In the genomic region with DNA sequence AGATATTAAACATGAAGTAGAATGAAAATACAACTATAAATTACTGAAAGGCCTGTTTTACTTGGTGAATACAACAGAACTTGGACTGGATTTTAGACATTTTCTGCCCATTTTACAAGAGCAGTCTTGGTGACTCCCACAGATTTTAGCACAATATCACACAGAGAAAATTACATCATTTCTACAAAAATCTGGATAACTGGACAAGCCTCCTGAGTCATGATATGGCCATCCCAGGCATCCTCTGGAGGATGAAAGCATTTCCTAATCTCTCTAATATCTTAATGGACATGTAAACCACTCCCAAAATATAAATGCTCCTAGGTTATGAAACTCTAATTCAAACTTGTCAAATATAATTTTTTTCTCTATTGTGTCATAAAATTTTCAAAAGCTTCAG, we compare ENCODE assay signal across 19 cellular contexts.
DNase-seq lines count a peak whose midpoint lies in the region; ATAC-seq and TF ChIP-seq lines count a peak whose summit lies in the region.
"Had no signal": no experiment of that assay in that cellular context is flagged by ENCODE, and none has a peak within 500 bp of the region (broad histone marks: within the 10 kb centered on the region; RNA-seq: fewer than 3 reads in every experiment).

No MANE protein-coding gene starts in this region.

- H3K36me3 ChIP-seq in PC-3 (ENCODE audit: low read depth, low read length) (no peaks in the 10 kb centered on the region), esophagus muscularis mucosa (no peaks in the 10 kb centered on the region), left lung (no peaks in the 10 kb centered on the region)

- H3K27ac ChIP-seq in PC-3 (ENCODE audit: low read length) (no peak overlapping the region), esophagus muscularis mucosa (replicated peaks in 1 of 4) (no peak overlapping the region), left lung (no peak overlapping the region)
- H3K27ac ChIP-seq: GM23248, KMS-11, SJCRH30 had no signal

- H3K4me1 ChIP-seq in PC-3 (ENCODE audit: insufficient read depth, low read length): peaks cover 6% of the 10 kb centered on the region
- no peaks in the 10 kb centered on the region for H3K4me1 ChIP-seq in esophagus muscularis mucosa
- no peaks in the 10 kb centered on the region for H3K4me1 ChIP-seq in left lung

- POLR2A ChIA-PET in PC-3 (lab: Charles Lee; ENCODE audit: unreplicated experiment): no interaction called here

- DNase-seq in ELR (ENCODE audit: low read depth) (peak; percentile 44), PC-3 (peak; percentile 2), fibroblast of mammary gland (ENCODE audit: low read depth) (peak; percentile 13), skeletal muscle cell (ENCODE audit: low read depth) (peak; percentile 17), NCI-H1694 treated with DMSO at 0.1 percent for 48 hours (lab: John Stamatoyannopoulos, UW) (no peak), HuH-7.5 (ENCODE audit: low spot score) (no peak), esophagus muscularis mucosa (ENCODE audit: extremely low spot score) (no peak), left lung (no peak)
- DNase-seq: ACHN; CD4-positive, alpha-beta T cell; GM23248; HCEC 1CT; NCI-H1105; NCI-H1694; NCI-H2107; NCI-H2227 treated with DMSO at 0.1 percent for 48 hours; NCI-H526; SJCRH30 had no signal

- TF ChIP-seq EP300 in esophagus muscularis mucosa (IDR thresholded peaks at IDR 0.05): no peak

- no peak overlapping the region for H3K9ac ChIP-seq in PC-3 (ENCODE audit: low read length)
- H3K9ac ChIP-seq: GM23248, KMS-11 had no signal

- H3K79me2 ChIP-seq in PC-3 (ENCODE audit: low read length): no peaks in the 10 kb centered on the region

- H4K20me1 ChIP-seq in PC-3 (ENCODE audit: low read length): no peaks in the 10 kb centered on the region

- ATAC-seq in PC-3 (no peak), left lung (no peak)

- no peak for TF ChIP-seq POLR2A in esophagus muscularis mucosa (IDR thresholded peaks at IDR 0.05; ENCODE audit: low read depth)

- no peak overlapping the region for H3K4me3 ChIP-seq in PC-3 (ENCODE audit: low read length)
- H3K4me3 ChIP-seq in fibroblast of mammary gland (ENCODE audit: control insufficient read depth, low read depth, low read length): no peak overlapping the region
- no peak overlapping the region for H3K4me3 ChIP-seq in skeletal muscle cell (ENCODE audit: low read depth, low read length)
- H3K4me3 ChIP-seq in esophagus muscularis mucosa: no peak overlapping the region
- no peak overlapping the region for H3K4me3 ChIP-seq in left lung
- H3K4me3 ChIP-seq: GM23248, SJCRH30 had no signal

- H3K9me2 ChIP-seq in PC-3 (replicated peaks; ENCODE audit: low read length): no peaks in the 10 kb centered on the region

- BruUV-seq in PC-3 (replicated peaks; lab: Mats Ljungman, UMichigan): no TSS peak

- CTCF ChIA-PET in PC-3 (lab: Charles Lee): no interaction called here

- no peaks in the 10 kb centered on the region for H3F3A ChIP-seq in PC-3 (ENCODE audit: low read length, unreplicated experiment)

- intact Hi-C loops in PC-3 (cut with micrococcal nuclease) (no loop called here), esophagus muscularis mucosa (cut with DNase I) (no loop called here), left lung (cut with DNase I) (no loop called here)

- H2AFZ ChIP-seq in PC-3 (ENCODE audit: low read length): no peak overlapping the region
- H2AFZ ChIP-seq: GM23248 had no signal

- TF ChIP-seq CTCF in PC-3 (conservative IDR thresholded peaks at IDR 0.05; ENCODE audit: low read depth, low read length): no peak
- no peak for TF ChIP-seq CTCF in fibroblast of mammary gland (conservative IDR thresholded peaks at IDR 0.05; ENCODE audit: control insufficient read depth, insufficient read depth, low read depth, low read length)
- no peak for TF ChIP-seq CTCF in esophagus muscularis mucosa (IDR thresholded peaks at IDR 0.05)
- no peak for TF ChIP-seq CTCF in left lung (IDR thresholded peaks at IDR 0.05)

- no peak overlapping the region for H3K4me2 ChIP-seq in PC-3 (ENCODE audit: low read length)
- H3K4me2 ChIP-seq: KMS-11 had no signal

- H3K9me3 ChIP-seq in PC-3 (ENCODE audit: low read length): no peaks in the 10 kb centered on the region
- peaks cover 0 to 5% (median 0%) of the 10 kb centered on the region in 4 donors for H3K9me3 ChIP-seq in esophagus muscularis mucosa
- no peaks in the 10 kb centered on the region for H3K9me3 ChIP-seq in left lung

- H3K27me3 ChIP-seq in PC-3 (ENCODE audit: low read length): no peaks in the 10 kb centered on the region
- H3K27me3 ChIP-seq in esophagus muscularis mucosa: no peaks in the 10 kb centered on the region
- H3K27me3 ChIP-seq in left lung: no peaks in the 10 kb centered on the region
- H3K27me3 ChIP-seq: SJCRH30 had no signal

Comparison
In these comparisons a context has a peak if more than half of its experiments do, and no peak if none do; other contexts are left out.
1. DNase-seq: peak in ELR (single experiment), PC-3 (single experiment), fibroblast of mammary gland (single experiment) and skeletal muscle cell (single experiment); none in NCI-H1694 treated with DMSO at 0.1 percent for 48 hours (single experiment), HuH-7.5 (single experiment), esophagus muscularis mucosa (single experiment) and left lung (0 of 2).